7 cellular contexts compared by ENCODE assay signal in genomic region chr11:48108231-48109045, GRCh38.
DNase-seq lines count a peak whose midpoint lies in the region; ATAC-seq, FAIRE-seq and TF ChIP-seq lines count a peak whose summit lies in the region.

No MANE protein-coding gene starts in this region.

- peaks cover 11% of the 10 kb centered on the region for H3K36me3 Mint-ChIP-seq in central memory CD8-positive, alpha-beta T cell (ENCODE audit: insufficient read depth)
- no peaks in the 10 kb centered on the region for H3K36me3 Mint-ChIP-seq in osteocyte (ENCODE audit: unreplicated experiment)

- H3K4me1 Mint-ChIP-seq in central memory CD8-positive, alpha-beta T cell: peaks cover 43% of the 10 kb centered on the region
- H3K4me1 Mint-ChIP-seq in osteocyte (ENCODE audit: unreplicated experiment): peaks cover 25% of the 10 kb centered on the region

- no peaks in the 10 kb centered on the region for H3K27me3 Mint-ChIP-seq in central memory CD8-positive, alpha-beta T cell
- H3K27me3 Mint-ChIP-seq in osteocyte (ENCODE audit: unreplicated experiment): no peaks in the 10 kb centered on the region

- no peak for DNase-seq in GM12891 (ENCODE audit: insufficient read length, low spot score)
- peak; percentile 44 for DNase-seq in MV-4-11 (lab: John Stamatoyannopoulos, UW)
- DNase-seq in central memory CD8-positive, alpha-beta T cell (ENCODE audit: low spot score in 2 of 2): no peak
- DNase-seq in osteocyte (ENCODE audit: extremely low spot score, unreplicated experiment): peak; percentile 30
- no peak for DNase-seq in NCI-H510A (lab: John Stamatoyannopoulos, UW)
- DNase-seq in effector CD8-positive, alpha-beta T cell (lab: John Stamatoyannopoulos, UW): no peak
- no peak for DNase-seq in H7

- H3K4me3 Mint-ChIP-seq in central memory CD8-positive, alpha-beta T cell: peak overlapping the region; percentile 16
- H3K4me3 Mint-ChIP-seq in osteocyte (ENCODE audit: unreplicated experiment): no peak overlapping the region

- H3K27me3 ChIP-seq in H7 (ENCODE audit: control insufficient read depth, insufficient read depth, low read length): no peaks in the 10 kb centered on the region

- no peak overlapping the region for H3K4me3 ChIP-seq in H7 (ENCODE audit: insufficient read depth, low read depth, low read length)

- H3K9me3 Mint-ChIP-seq in central memory CD8-positive, alpha-beta T cell: no peaks in the 10 kb centered on the region
- H3K9me3 Mint-ChIP-seq in osteocyte (ENCODE audit: unreplicated experiment): no peaks in the 10 kb centered on the region

- no peak for ATAC-seq in central memory CD8-positive, alpha-beta T cell (replicated peaks; ENCODE audit: extremely low read depth, poor library complexity, severe bottlenecking)

- FAIRE-seq in GM12891 (lab: Jason Lieb, UNC): peak; percentile 72

- no peak for TF ChIP-seq CTCF in osteocyte (IDR thresholded peaks at IDR 0.05)

- no peak for TF ChIP-seq POLR2A in GM12891 (IDR thresholded peaks at IDR 0.05; ENCODE audit: low read depth, low read length)

- peak overlapping the region; percentile 53 for H3K27ac Mint-ChIP-seq in central memory CD8-positive, alpha-beta T cell (ENCODE audit: low read depth)
- H3K27ac Mint-ChIP-seq in osteocyte (ENCODE audit: unreplicated experiment): no peak overlapping the region

- no peaks in the 10 kb centered on the region for H3K36me3 ChIP-seq in H7 (replicated peaks; ENCODE audit: control insufficient read depth, insufficient read depth, low read length)

TF ChIP-seq in GM12891, 5 proteins besides CTCF, POLR2A, EP300 and RAD21:
- TF ChIP-seq PAX5 (IDR thresholded peaks at IDR 0.05; ENCODE audit: insufficient read depth, low read length, severe bottlenecking): no peak
- TF ChIP-seq SPI1 (IDR thresholded peaks at IDR 0.05; ENCODE audit: low read depth, low read length): peak; percentile 50
TF ChIP-seq in GM12891: peak in this region for 1.

Comparison
In these comparisons a context has a peak if more than half of its experiments do, and no peak if none do; other contexts are left out.
1. DNase-seq: peak in MV-4-11 (single experiment) and osteocyte (single experiment); none in GM12891 (single experiment), central memory CD8-positive, alpha-beta T cell (0 of 2), NCI-H510A (single experiment), effector CD8-positive, alpha-beta T cell (single experiment) and H7 (single experiment).